ENCODE assay signal across 22 cellular contexts in genomic region chr13:70841240-70842061, GRCh38.
A peak's percentile ranks its signal among the peaks of the same experiment; 100 is the strongest.
DNase-seq lines count a peak whose midpoint lies in the region; ATAC-seq and TF ChIP-seq lines count a peak whose summit lies in the region.
"Had no signal": no experiment of that assay in that cellular context is flagged by ENCODE, and none has a peak within 500 bp of the region (broad histone marks: within the 10 kb centered on the region; RNA-seq: fewer than 3 reads in every experiment).

No MANE protein-coding gene starts in this region.

- H3K4me3 ChIP-seq in HAP-1 (no peak overlapping the region), prostate gland (no peak overlapping the region)
- H3K4me3 ChIP-seq: BLaER1, K562, Peyer's patch had no signal

- in situ Hi-C loops in HAP-1 (cut with MboI; ENCODE audit: low sequenced_read_pairs), result no loop called here

- H3K9me3 Mint-ChIP-seq in chondrocyte (ENCODE audit: low read depth), result peaks cover 3% of the 10 kb centered on the region

- no peak overlapping the region for H3K4me3 Mint-ChIP-seq in chondrocyte (ENCODE audit: unreplicated experiment)
- H3K4me3 Mint-ChIP-seq: CD4-positive, CD25-positive, alpha-beta regulatory T cell had no signal

- H3K27ac Mint-ChIP-seq in chondrocyte (ENCODE audit: unreplicated experiment), result no peak overlapping the region
- H3K27ac Mint-ChIP-seq: CD4-positive, CD25-positive, alpha-beta regulatory T cell had no signal

- no peaks in the 10 kb centered on the region for H3K9me3 ChIP-seq in HAP-1
- no peaks in the 10 kb centered on the region for H3K9me3 ChIP-seq in prostate gland
- H3K9me3 ChIP-seq: BLaER1, Peyer's patch, SK-N-SH had no signal

- H3K4me1 ChIP-seq in HAP-1 (peaks cover 8% of the 10 kb centered on the region), prostate gland (replicated peaks) (no peaks in the 10 kb centered on the region)
- H3K4me1 ChIP-seq: BLaER1, Peyer's patch had no signal

- no peak for ATAC-seq in HG02973 (IDR thresholded peaks at IDR 0.05; ENCODE audit: unreplicated experiment)
- ATAC-seq: K562 had no signal

- H3K36me3 Mint-ChIP-seq in chondrocyte (ENCODE audit: low read depth), result no peaks in the 10 kb centered on the region
- H3K36me3 Mint-ChIP-seq: CD4-positive, CD25-positive, alpha-beta regulatory T cell had no signal

- no peaks in the 10 kb centered on the region for H3K27me3 ChIP-seq in HAP-1 (ENCODE audit: low read depth)
- H3K27me3 ChIP-seq in prostate gland (replicated peaks; ENCODE audit: insufficient read depth), result no peaks in the 10 kb centered on the region
- H3K27me3 ChIP-seq: BLaER1, Peyer's patch had no signal

- TF ChIP-seq CTCF in chondrocyte (IDR thresholded peaks at IDR 0.05), result no peak
- TF ChIP-seq CTCF in prostate gland (IDR thresholded peaks at IDR 0.05), result no peak

- WGBS in prostate gland, result 84% methylated on average over 9 of the region's 12 CpGs

- H3K4me1 Mint-ChIP-seq in chondrocyte (ENCODE audit: low read depth), result no peaks in the 10 kb centered on the region
- H3K4me1 Mint-ChIP-seq: CD4-positive, CD25-positive, alpha-beta regulatory T cell had no signal

- DNase-seq in ELF-1 (ENCODE audit: low read depth, low spot score), result peak; percentile 55
- peak; percentile 6 to 65 for DNase-seq in HAP-1 (ENCODE audit: low spot score in 2 of 2)
- peak; percentile 69 for DNase-seq in chondrocyte (ENCODE audit: low spot score)
- peak; percentile 73 for DNase-seq in posterior vena cava (ENCODE audit: low spot score)
- DNase-seq in prostate gland (ENCODE audit: low spot score), result no peak
- no peak for DNase-seq in dermis blood vessel endothelial cell
- DNase-seq in ureter (ENCODE audit: low spot score), result no peak
- DNase-seq: CD4-positive, CD25-positive, alpha-beta regulatory T cell; DMS53; GOT3; Kasumi-1; MV-4-11; NCI-H1105; NCI-H2029; NCI-H526 treated with DMSO at 0.1 percent for 48 hours; OCI-M1; Peyer's patch; SK-N-SH; SW 1271 had no signal

- H3K36me3 ChIP-seq in HAP-1 (replicated peaks) (no peaks in the 10 kb centered on the region), prostate gland (no peaks in the 10 kb centered on the region)
- H3K36me3 ChIP-seq: BLaER1, Peyer's patch had no signal

- H3K27me3 Mint-ChIP-seq in chondrocyte (ENCODE audit: low read depth), result no peaks in the 10 kb centered on the region
- H3K27me3 Mint-ChIP-seq: CD4-positive, CD25-positive, alpha-beta regulatory T cell had no signal

- no peak for TF ChIP-seq POLR2A in prostate gland (IDR thresholded peaks at IDR 0.05)

- intact Hi-C loops in posterior vena cava (cut with DNase I) (no loop called here), prostate gland (cut with DNase I) (no loop called here)

- no peak overlapping the region for H3K27ac ChIP-seq in prostate gland
- H3K27ac ChIP-seq: BLaER1, Peyer's patch had no signal

Comparison
In these comparisons a context has a peak if more than half of its experiments do, and no peak if none do; other contexts are left out.
1. DNase-seq: peak in ELF-1 (single experiment), HAP-1 (2 of 2), chondrocyte (single experiment) and posterior vena cava (single experiment); none in prostate gland (single experiment), dermis blood vessel endothelial cell (single experiment) and ureter (single experiment).